Comparison of ENCODE assay signal across 7 cellular contexts in genomic region chr7:128167791-128168666, GRCh38.
DNase-seq lines count a peak whose midpoint lies in the region; ATAC-seq lines count a peak whose summit lies in the region.

No MANE protein-coding gene starts in this region.

- H3K9me3 ChIP-seq in HUES6 (ENCODE audit: control insufficient read depth, insufficient read depth, low read depth, low read length): no peaks in the 10 kb centered on the region

- H3K27ac Mint-ChIP-seq in activated naive CD8-positive, alpha-beta T cell treated with anti-CD3 and anti-CD28 coated beads, Interleukin-2, amount 10 ng/mL, durations not matched to agents 7 days and 5 days: no peak overlapping the region
- no peak overlapping the region for H3K27ac Mint-ChIP-seq in stimulated activated memory B cell treated with anti-CD40 and anti-IgM and Interleukin-4, amounts not matched to agents 10 μg/mL and 1 μg/mL and 100 μg/mL, for 72 hours

- H3K36me3 Mint-ChIP-seq in activated naive CD8-positive, alpha-beta T cell treated with anti-CD3 and anti-CD28 coated beads, Interleukin-2, amount 10 ng/mL, durations not matched to agents 7 days and 5 days: no peaks in the 10 kb centered on the region
- no peaks in the 10 kb centered on the region for H3K36me3 Mint-ChIP-seq in stimulated activated memory B cell treated with anti-CD40 and anti-IgM and Interleukin-4, amounts not matched to agents 10 μg/mL and 1 μg/mL and 100 μg/mL, for 72 hours

- peaks cover 58% of the 10 kb centered on the region for H3K27me3 Mint-ChIP-seq in activated naive CD8-positive, alpha-beta T cell treated with anti-CD3 and anti-CD28 coated beads, Interleukin-2, amount 10 ng/mL, durations not matched to agents 7 days and 5 days
- H3K27me3 Mint-ChIP-seq in stimulated activated memory B cell treated with anti-CD40 and anti-IgM and Interleukin-4, amounts not matched to agents 10 μg/mL and 1 μg/mL and 100 μg/mL, for 72 hours: peaks cover 63% of the 10 kb centered on the region

- peak; percentile 36 for DNase-seq in activated naive CD8-positive, alpha-beta T cell treated with anti-CD3 and anti-CD28 coated beads, Interleukin-2, amount 10 ng/mL, durations not matched to agents 7 days and 5 days
- no peak for DNase-seq in left lobe of liver (ENCODE audit: low spot score)
- DNase-seq in dermis blood vessel endothelial cell: no peak
- DNase-seq in LoVo (ENCODE audit: low spot score): no peak
- DNase-seq in NCI-H345 (lab: John Stamatoyannopoulos, UW): no peak

- peak; percentile 17 for ATAC-seq in activated naive CD8-positive, alpha-beta T cell treated with anti-CD3 and anti-CD28 coated beads, Interleukin-2, amount 10 ng/mL, durations not matched to agents 7 days and 5 days (ENCODE audit: low read depth)
- peak; percentile 13 for ATAC-seq in left lobe of liver
- ATAC-seq in stimulated activated memory B cell treated with anti-CD40 and anti-IgM and Interleukin-4, amounts not matched to agents 10 μg/mL and 1 μg/mL and 100 μg/mL, for 72 hours: peak; percentile 6

- peak overlapping the region; percentile 18 for H3K9ac ChIP-seq in HUES6 (ENCODE audit: low read length)

- H3K9me3 Mint-ChIP-seq in activated naive CD8-positive, alpha-beta T cell treated with anti-CD3 and anti-CD28 coated beads, Interleukin-2, amount 10 ng/mL, durations not matched to agents 7 days and 5 days: no peaks in the 10 kb centered on the region
- H3K9me3 Mint-ChIP-seq in stimulated activated memory B cell treated with anti-CD40 and anti-IgM and Interleukin-4, amounts not matched to agents 10 μg/mL and 1 μg/mL and 100 μg/mL, for 72 hours: no peaks in the 10 kb centered on the region

- H3K27me3 ChIP-seq in HUES6 (ENCODE audit: control insufficient read depth, insufficient read depth, low read length): peaks cover 100% of the 10 kb centered on the region

- no peak overlapping the region for H3K27ac ChIP-seq in HUES6 (ENCODE audit: low read depth, low read length)

- peak overlapping the region; percentile 58 for H3K4me3 Mint-ChIP-seq in activated naive CD8-positive, alpha-beta T cell treated with anti-CD3 and anti-CD28 coated beads, Interleukin-2, amount 10 ng/mL, durations not matched to agents 7 days and 5 days
- peak overlapping the region; percentile 36 for H3K4me3 Mint-ChIP-seq in stimulated activated memory B cell treated with anti-CD40 and anti-IgM and Interleukin-4, amounts not matched to agents 10 μg/mL and 1 μg/mL and 100 μg/mL, for 72 hours

- POLR2A ChIA-PET in activated naive CD8-positive, alpha-beta T cell treated with anti-CD3 and anti-CD28 coated beads, Interleukin-2, amount 10 ng/mL, durations not matched to agents 7 days and 5 days (lab: Charles Lee): no interaction called here

- H3K4me1 Mint-ChIP-seq in activated naive CD8-positive, alpha-beta T cell treated with anti-CD3 and anti-CD28 coated beads, Interleukin-2, amount 10 ng/mL, durations not matched to agents 7 days and 5 days: peaks cover 10% of the 10 kb centered on the region
- H3K4me1 Mint-ChIP-seq in stimulated activated memory B cell treated with anti-CD40 and anti-IgM and Interleukin-4, amounts not matched to agents 10 μg/mL and 1 μg/mL and 100 μg/mL, for 72 hours: peaks cover 63% of the 10 kb centered on the region

- H3K4me1 ChIP-seq in HUES6 (ENCODE audit: control insufficient read depth, insufficient read depth, low read length): peaks cover 23% of the 10 kb centered on the region

- no peaks in the 10 kb centered on the region for H3K36me3 ChIP-seq in HUES6 (ENCODE audit: control insufficient read depth, insufficient read depth, low read length)

- peak overlapping the region; percentile 66 for H3K4me3 ChIP-seq in HUES6 (ENCODE audit: low read depth, low read length)
